ENCODE assay signal across 17 cellular contexts in genomic region chr17:9028632-9029570, GRCh38.
DNase-seq lines count a peak whose midpoint lies in the region; ATAC-seq and TF ChIP-seq lines count a peak whose summit lies in the region.
"Had no signal": no experiment of that assay in that cellular context is flagged by ENCODE, and none has a peak within 500 bp of the region (broad histone marks: within the 10 kb centered on the region; RNA-seq: fewer than 3 reads in every experiment).

No MANE protein-coding gene starts in this region.

- ATAC-seq in HG03432 (IDR thresholded peaks at IDR 0.05; ENCODE audit: unreplicated experiment), result no peak
- no peak for ATAC-seq in GM18520 (IDR thresholded peaks at IDR 0.05; ENCODE audit: unreplicated experiment)

- H3K9me3 ChIP-seq in HEK293 (ENCODE audit: control insufficient read depth, insufficient read depth, low read depth, low read length), result no peaks in the 10 kb centered on the region
- H3K9me3 ChIP-seq in muscle layer of duodenum (ENCODE audit: control insufficient read depth in 1 of 2, low read length in 2 of 2), result no peaks in the 10 kb centered on the region
- H3K9me3 ChIP-seq in stomach smooth muscle (ENCODE audit: control insufficient read depth in 2 of 2, low read length in 2 of 2), result no peaks in the 10 kb centered on the region

- peak; percentile 62 for DNase-seq in ecto neural progenitor cell (ENCODE audit: low spot score)
- DNase-seq in activated naive CD4-positive, alpha-beta T cell treated with Interleukin-2 at 50 U/mL for 16 hours, result no peak
- DNase-seq in activated CD4-positive, CD25-positive, alpha-beta regulatory T cell treated with anti-CD3 and anti-CD28 coated beads, Interleukin-2, amount 50 U/mL, for 72 hours, result no peak
- DNase-seq: COR-L47; DMS153; H7; IMR-90; Kasumi-1; NCI-H187 treated with DMSO at 0.1 percent for 48 hours; NCI-H526 treated with DMSO at 0.1 percent for 48 hours; NK-92 treated with Interleukin-12 subunit alpha and Interleukin-12 subunit beta, amount 100 ng/mL, for 24 hours; SHP77 treated with DMSO at 0.1 percent for 48 hours had no signal

- H3K9ac ChIP-seq in stomach smooth muscle (ENCODE audit: low read length in 2 of 2), result no peak overlapping the region

- CTCF ChIA-PET in HEK293 (lab: Yijun Ruan, JAX), result interaction anchor here (2.0 kb wide), 1 partner anchor 31 kb away, joined by 7 read pairs; no protein-coding TSS in a partner anchor

- peak overlapping the region; percentile 76 for H3K27ac ChIP-seq in HEK293 (ENCODE audit: extremely low read depth, low read depth, low read length)
- peak overlapping the region; percentile 82 for H3K27ac ChIP-seq in muscle layer of duodenum (ENCODE audit: low read length)
- peak overlapping the region; percentile 46 for H3K27ac ChIP-seq in stomach smooth muscle (ENCODE audit: low read length)

- peaks cover 0 to 3% of the 10 kb centered on the region in 2 experiments; a peak in 2 of 3 replicates for H3K36me3 ChIP-seq in HEK293 (ENCODE audit: control insufficient read depth in 2 of 2, insufficient read depth in 1 of 2, low read length in 2 of 2)
- H3K36me3 ChIP-seq in muscle layer of duodenum (ENCODE audit: control insufficient read depth in 1 of 2, insufficient read depth in 2 of 2, low read length in 2 of 2), result no peaks in the 10 kb centered on the region
- peaks cover 0 to 2% of the 10 kb centered on the region in 2 donors for H3K36me3 ChIP-seq in stomach smooth muscle (ENCODE audit: control insufficient read depth in 2 of 2, insufficient read depth in 2 of 2, low read length in 2 of 2)

- H3K27me3 ChIP-seq in muscle layer of duodenum (ENCODE audit: low read depth, low read length) (no peaks in the 10 kb centered on the region), stomach smooth muscle (ENCODE audit: control insufficient read depth in 1 of 2, insufficient read depth in 2 of 2, low read length in 2 of 2) (no peaks in the 10 kb centered on the region)

- POLR2A ChIA-PET in HEK293 (lab: Yijun Ruan, JAX), result interaction anchor here (0.6 kb wide), 1 partner anchor 8 kb away, joined by 4 read pairs; the partner anchor contains the start of gene NTN1

- H3K4me3 ChIP-seq in HEK293 (ENCODE audit: low read depth, low read length), result no peak overlapping the region
- H3K4me3 ChIP-seq in muscle layer of duodenum (ENCODE audit: low read depth in 1 of 2, low read length in 2 of 2), result no peak overlapping the region
- H3K4me3 ChIP-seq in stomach smooth muscle (ENCODE audit: low read length in 2 of 2), result peak overlapping the region in 1 of 2 donors; percentile 22

- no peak for TF ChIP-seq CTCF in HEK293 (tag by site-specific recombination; IDR thresholded peaks at IDR 0.05)

- H3K4me1 ChIP-seq in HEK293 (ENCODE audit: control insufficient read depth, insufficient read depth, low read length), result peaks cover 30% of the 10 kb centered on the region
- H3K4me1 ChIP-seq in muscle layer of duodenum (ENCODE audit: control insufficient read depth in 1 of 2, insufficient read depth in 2 of 2, low read length in 2 of 2), result peaks cover 0 to 24% of the 10 kb centered on the region in 2 donors
- H3K4me1 ChIP-seq in stomach smooth muscle (ENCODE audit: control insufficient read depth, insufficient read depth, low read length), result peaks cover 28% of the 10 kb centered on the region

TF ChIP-seq in HEK293, 187 proteins besides CTCF, POLR2A, EP300 and RAD21 (continues in another document):
- TF ChIP-seq ZNF692 (tag by site-specific recombination; IDR thresholded peaks at IDR 0.05) (0 out of 2 replicates have a peak, but pooled peaks have one; percentile 23), MZF1 (tag by site-specific recombination; IDR thresholded peaks at IDR 0.05; ENCODE audit: borderline replicate concordance) (no peak), ZNF843 (tag by site-specific recombination; IDR thresholded peaks at IDR 0.05) (peak; percentile 71), ZNF223 (tag by site-specific recombination; IDR thresholded peaks at IDR 0.05) (no peak), ZNF146 (tag by site-specific recombination; IDR thresholded peaks at IDR 0.05) (no peak), IKZF3 (tag by site-specific recombination; IDR thresholded peaks at IDR 0.05) (0 out of 2 replicates have a peak, but pooled peaks have one; percentile 25), PRDM2 (tag by site-specific recombination; IDR thresholded peaks at IDR 0.05; ENCODE audit: borderline replicate concordance) (no peak), REST (tag by site-specific recombination; IDR thresholded peaks at IDR 0.05) (no peak), ZXDB (tag by site-specific recombination; IDR thresholded peaks at IDR 0.05) (peak; percentile 47; the same call in 1 of the 2 replicates), ZNF776 (tag by site-specific recombination; IDR thresholded peaks at IDR 0.05; ENCODE audit: borderline replicate concordance) (no peak), ZNF140 (tag by site-specific recombination; IDR thresholded peaks at IDR 0.05) (no peak), ZNF677 (tag by site-specific recombination; IDR thresholded peaks at IDR 0.05) (no peak)
